Comparison of ENCODE assay signal across 8 cellular contexts in genomic region chr11:67119577-67120391, GRCh38. TPM values are rescaled to one million over a fixed set of nuclear protein-coding genes. Genes with fewer than 3 reads are reported as not detected.
DNase-seq lines count a peak whose midpoint lies in the region; ATAC-seq lines count a peak whose summit lies in the region.

No MANE protein-coding gene starts in this region.

- peaks cover 28 to 63% (median 42%) of the 10 kb centered on the region in 10 experiments for H3K4me1 ChIP-seq in BLaER1 treated with 17β-estradiol and CSF1 and Interleukin-3, amounts not matched to agents 10 nM and 100 nM

- H4K20me1 ChIP-seq in BLaER1 treated with 17β-estradiol and CSF1 and Interleukin-3, amounts not matched to agents 10 nM and 100 nM, result peaks cover 28 to 55% (median 46%) of the 10 kb centered on the region in 11 experiments

- H3K36me3 Mint-ChIP-seq in T-helper 2 cell treated with Interferon-gamma antibody and Interleukin-4, amounts not matched to agents 5 μg/mL and 100 μg/mL, for 36 hours (ENCODE audit: low read depth), result peaks cover 26% of the 10 kb centered on the region
- peaks cover 46% of the 10 kb centered on the region for H3K36me3 Mint-ChIP-seq in dendritic cell treated with granulocyte-macrophage colony-stimulating factor and Interleukin-4, amounts not matched to agents 40 ng/mL and 50 ng/mL, for 4 days (ENCODE audit: low read depth)

- peak overlapping the region; percentile 89 to 100 (median 99) for H3K4me3 ChIP-seq in BLaER1 treated with 17β-estradiol and CSF1 and Interleukin-3, amounts not matched to agents 10 nM and 100 nM

- peak; percentile 27 for DNase-seq in T-helper 2 cell treated with Interferon-gamma antibody and Interleukin-4, amounts not matched to agents 5 μg/mL and 100 μg/mL, for 36 hours (ENCODE audit: low spot score)
- DNase-seq in lung microvascular endothelial cell (ENCODE audit: low read depth in 2 of 2), result peak; percentile 37 to 46
- DNase-seq in stimulated activated naive CD8-positive, alpha-beta T cell treated with anti-CD3 and anti-CD28 coated beads, Interleukin-15, amount 100 ng/mL, for 72 hours, result peak; percentile 21 to 30

- peaks cover 18 to 31% (median 27%) of the 10 kb centered on the region in 11 experiments for H3K36me3 ChIP-seq in BLaER1 treated with 17β-estradiol and CSF1 and Interleukin-3, amounts not matched to agents 10 nM and 100 nM

- intact Hi-C loops in dendritic cell treated with granulocyte-macrophage colony-stimulating factor and Interleukin-4, amounts not matched to agents 40 ng/mL and 50 ng/mL, for 4 days (cut with micrococcal nuclease), result loop anchor here (5.0 kb wide), 1 partner anchor 37 kb away; no protein-coding TSS in a partner anchor

- H3K4me1 Mint-ChIP-seq in T-helper 2 cell treated with Interferon-gamma antibody and Interleukin-4, amounts not matched to agents 5 μg/mL and 100 μg/mL, for 36 hours (ENCODE audit: low read depth), result peaks cover 18% of the 10 kb centered on the region
- peaks cover 33% of the 10 kb centered on the region for H3K4me1 Mint-ChIP-seq in dendritic cell treated with granulocyte-macrophage colony-stimulating factor and Interleukin-4, amounts not matched to agents 40 ng/mL and 50 ng/mL, for 4 days (ENCODE audit: low read depth)
- H3K4me1 Mint-ChIP-seq in stimulated activated naive CD8-positive, alpha-beta T cell treated with anti-CD3 and anti-CD28 coated beads, Interleukin-15, amount 100 ng/mL, for 72 hours, result peaks cover 23% of the 10 kb centered on the region

- peaks cover 17 to 38% (median 31%) of the 10 kb centered on the region in 11 experiments for H3K27me3 ChIP-seq in BLaER1 treated with 17β-estradiol and CSF1 and Interleukin-3, amounts not matched to agents 10 nM and 100 nM

- H3K9ac ChIP-seq in BLaER1 treated with 17β-estradiol and CSF1 and Interleukin-3, amounts not matched to agents 10 nM and 100 nM, result peak overlapping the region; percentile 98 to 100 (median 100)

- peak; percentile 18 for ATAC-seq in GM18907 (IDR thresholded peaks at IDR 0.05; ENCODE audit: unreplicated experiment)
- ATAC-seq in HG03280 (IDR thresholded peaks at IDR 0.05; ENCODE audit: unreplicated experiment), result peak; percentile 10
- ATAC-seq in stimulated activated naive CD8-positive, alpha-beta T cell treated with anti-CD3 and anti-CD28 coated beads, Interleukin-15, amount 100 ng/mL, for 72 hours, result no peak
- ATAC-seq in HG02623 (IDR thresholded peaks at IDR 0.05; ENCODE audit: unreplicated experiment), result no peak

- H3K4me3 Mint-ChIP-seq in T-helper 2 cell treated with Interferon-gamma antibody and Interleukin-4, amounts not matched to agents 5 μg/mL and 100 μg/mL, for 36 hours, result peak overlapping the region; percentile 99
- peak overlapping the region; percentile 99 for H3K4me3 Mint-ChIP-seq in dendritic cell treated with granulocyte-macrophage colony-stimulating factor and Interleukin-4, amounts not matched to agents 40 ng/mL and 50 ng/mL, for 4 days
- H3K4me3 Mint-ChIP-seq in stimulated activated naive CD8-positive, alpha-beta T cell treated with anti-CD3 and anti-CD28 coated beads, Interleukin-15, amount 100 ng/mL, for 72 hours, result peak overlapping the region; percentile 98 to 99

- H3K27me3 Mint-ChIP-seq in T-helper 2 cell treated with Interferon-gamma antibody and Interleukin-4, amounts not matched to agents 5 μg/mL and 100 μg/mL, for 36 hours (ENCODE audit: low read depth), result peaks cover 3% of the 10 kb centered on the region
- no peaks in the 10 kb centered on the region for H3K27me3 Mint-ChIP-seq in dendritic cell treated with granulocyte-macrophage colony-stimulating factor and Interleukin-4, amounts not matched to agents 40 ng/mL and 50 ng/mL, for 4 days
- H3K27me3 Mint-ChIP-seq in stimulated activated naive CD8-positive, alpha-beta T cell treated with anti-CD3 and anti-CD28 coated beads, Interleukin-15, amount 100 ng/mL, for 72 hours, result no peaks in the 10 kb centered on the region

- H3K4me2 ChIP-seq in BLaER1 treated with 17β-estradiol and CSF1 and Interleukin-3, amounts not matched to agents 10 nM and 100 nM, result peak overlapping the region; percentile 32 to 97 (median 85)

- H3K9me3 ChIP-seq in BLaER1 treated with 17β-estradiol and CSF1 and Interleukin-3, amounts not matched to agents 10 nM and 100 nM (replicated peaks in 1 of 11), result no peaks in the 10 kb centered on the region

- peak overlapping the region; percentile 98 for H3K27ac Mint-ChIP-seq in T-helper 2 cell treated with Interferon-gamma antibody and Interleukin-4, amounts not matched to agents 5 μg/mL and 100 μg/mL, for 36 hours
- peak overlapping the region; percentile 96 for H3K27ac Mint-ChIP-seq in dendritic cell treated with granulocyte-macrophage colony-stimulating factor and Interleukin-4, amounts not matched to agents 40 ng/mL and 50 ng/mL, for 4 days
- peak overlapping the region; percentile 94 to 98 for H3K27ac Mint-ChIP-seq in stimulated activated naive CD8-positive, alpha-beta T cell treated with anti-CD3 and anti-CD28 coated beads, Interleukin-15, amount 100 ng/mL, for 72 hours

- peak overlapping the region; percentile 96 to 100 (median 98) for H3K27ac ChIP-seq in BLaER1 treated with 17β-estradiol and CSF1 and Interleukin-3, amounts not matched to agents 10 nM and 100 nM

- no peaks in the 10 kb centered on the region for H3K9me3 Mint-ChIP-seq in T-helper 2 cell treated with Interferon-gamma antibody and Interleukin-4, amounts not matched to agents 5 μg/mL and 100 μg/mL, for 36 hours
- no peaks in the 10 kb centered on the region for H3K9me3 Mint-ChIP-seq in dendritic cell treated with granulocyte-macrophage colony-stimulating factor and Interleukin-4, amounts not matched to agents 40 ng/mL and 50 ng/mL, for 4 days
- H3K9me3 Mint-ChIP-seq in stimulated activated naive CD8-positive, alpha-beta T cell treated with anti-CD3 and anti-CD28 coated beads, Interleukin-15, amount 100 ng/mL, for 72 hours, result no peaks in the 10 kb centered on the region

RNA-seq across cellular contexts. Expression of gene KDM2A, which starts 0.7 kb away (rescaled TPM):
- total RNA-seq in lung microvascular endothelial cell, result 23.8 and 31.7 TPM in 2 replicates

Comparison
In these comparisons a context has a peak if more than half of its experiments do, and no peak if none do; other contexts are left out.
1. ATAC-seq: peak in GM18907 (single experiment) and HG03280 (single experiment); none in stimulated activated naive CD8-positive, alpha-beta T cell treated with anti-CD3 and anti-CD28 coated beads, Interleukin-15, amount 100 ng/mL, for 72 hours (single experiment) and HG02623 (single experiment).
2. Peak in every context shown above with its lines, with median percentiles within 50 percentile points of each other: DNase-seq, H3K27ac Mint-ChIP-seq and H3K4me3 Mint-ChIP-seq.